ENCODE assay signal across 8 cellular contexts in genomic region chr11:125164422-125165110, GRCh38. TPM values are rescaled to one million over a fixed set of nuclear protein-coding genes. Genes with fewer than 3 reads are reported as not detected.
DNase-seq lines count a peak whose midpoint lies in the region; ATAC-seq and TF ChIP-seq lines count a peak whose summit lies in the region.

Gene PKNOX2 (plus strand): TSS chr11:125164751. CDS start chr11:125351306, 186,555 bp downstream.

- CTCF ChIA-PET in SK-N-SH (lab: Yijun Ruan, JAX) = interaction anchor here (0.6 to 4.7 kb wide), 26 partner anchors 10 to 265 kb away, joined by 3 to 66 read pairs (median 4); no protein-coding TSS in a partner anchor

- TF ChIP-seq EP300 in SK-N-SH (IDR thresholded peaks at IDR 0.05; ENCODE audit: borderline replicate concordance in 1 of 2, low read depth in 1 of 2, low read length in 1 of 2) = no peak

- DNase-seq in Daoy (ENCODE audit: low read depth) = peak; percentile 81
- peak; percentile 72 for DNase-seq in HPDE6-E6E7 (ENCODE audit: extremely low spot score)
- DNase-seq in SK-N-SH = peak; percentile 95
- peak; percentile 81 for DNase-seq in right atrium auricular region (ENCODE audit: low spot score)
- DNase-seq in prostate gland (ENCODE audit: low spot score) = peak; percentile 69
- peak; percentile 86 for DNase-seq in upper lobe of right lung

- no peaks in the 10 kb centered on the region for H3K79me2 ChIP-seq in SK-N-SH (ENCODE audit: insufficient read depth)

- peak within 1 kb of the TSS; percentile 52 to 71 for H3K4me3 ChIP-seq in SK-N-SH (ENCODE audit: low read depth in 2 of 2, low read length in 1 of 2)
- H3K4me3 ChIP-seq in right atrium auricular region = peak within 1 kb of the TSS; percentile 54 to 71
- peak within 1 kb of the TSS; percentile 60 to 69 for H3K4me3 ChIP-seq in prostate gland
- peak within 1 kb of the TSS; percentile 67 for H3K4me3 ChIP-seq in upper lobe of right lung

- intact Hi-C loops in prostate gland (cut with DNase I) (loop anchor here (2.0 to 10.0 kb wide), 4 partner anchors 53 to 240 kb away; no protein-coding TSS in a partner anchor), upper lobe of right lung (cut with DNase I) (no loop called here)

- no peak within 1 kb of the TSS for H3K27ac ChIP-seq in SK-N-SH (ENCODE audit: low read depth in 2 of 2, low read length in 1 of 2)
- peak within 1 kb of the TSS; percentile 84 for H3K27ac ChIP-seq in angular gyrus (ENCODE audit: low read depth, low read length)
- H3K27ac ChIP-seq in right atrium auricular region = peak within 1 kb of the TSS; percentile 87 to 90
- H3K27ac ChIP-seq in prostate gland = peak within 1 kb of the TSS; percentile 85 to 88
- peak within 1 kb of the TSS; percentile 85 for H3K27ac ChIP-seq in upper lobe of right lung

- POLR2A ChIA-PET in SK-N-SH (lab: Yijun Ruan, JAX) = no interaction called here

- H3K36me3 ChIP-seq in SK-N-SH (replicated peaks in 1 of 2; ENCODE audit: control insufficient read depth in 1 of 2, insufficient read depth in 2 of 2, low read length in 1 of 2) = no peaks in the 10 kb centered on the region
- no peaks in the 10 kb centered on the region for H3K36me3 ChIP-seq in right atrium auricular region
- H3K36me3 ChIP-seq in prostate gland = no peaks in the 10 kb centered on the region
- no peaks in the 10 kb centered on the region for H3K36me3 ChIP-seq in upper lobe of right lung

- no peaks in the 10 kb centered on the region for H3K9me3 ChIP-seq in SK-N-SH
- H3K9me3 ChIP-seq in right atrium auricular region = no peaks in the 10 kb centered on the region
- no peaks in the 10 kb centered on the region for H3K9me3 ChIP-seq in prostate gland
- no peaks in the 10 kb centered on the region for H3K9me3 ChIP-seq in upper lobe of right lung

- TF ChIP-seq CTCF in SK-N-SH (IDR thresholded peaks at IDR 0.05) (peak; percentile 56), right atrium auricular region (IDR thresholded peaks at IDR 0.05) (peak; percentile 81 to 90), prostate gland (IDR thresholded peaks at IDR 0.05) (peak; percentile 41 to 76 (median 58)), upper lobe of right lung (IDR thresholded peaks at IDR 0.05) (peak; percentile 57)

- no peaks in the 10 kb centered on the region for H4K20me1 ChIP-seq in SK-N-SH (ENCODE audit: insufficient read depth)

- peak; percentile 50 for TF ChIP-seq RAD21 in SK-N-SH (IDR thresholded peaks at IDR 0.05; ENCODE audit: low read length)

- no peaks in the 10 kb centered on the region for H3F3A ChIP-seq in SK-N-SH (replicated peaks; ENCODE audit: insufficient read depth)

- TF ChIP-seq POLR2A in prostate gland (IDR thresholded peaks at IDR 0.05) = peak; percentile 6

- no peak within 1 kb of the TSS; the same call in 1 of the 2 replicates for H3K9ac ChIP-seq in SK-N-SH

- peaks cover 0 to 7% of the 10 kb centered on the region in 2 experiments; a peak in 1 of 4 replicates for H3K4me1 ChIP-seq in SK-N-SH (ENCODE audit: control insufficient read depth in 1 of 2, insufficient read depth in 2 of 2, low read depth in 1 of 2, low read length in 1 of 2)
- H3K4me1 ChIP-seq in right atrium auricular region = peaks cover 4 to 44% of the 10 kb centered on the region in 2 donors
- H3K4me1 ChIP-seq in prostate gland (replicated peaks) = peaks cover 10% of the 10 kb centered on the region
- peaks cover 28% of the 10 kb centered on the region for H3K4me1 ChIP-seq in upper lobe of right lung

- H3K27me3 ChIP-seq in SK-N-SH (ENCODE audit: insufficient read depth) (peaks cover 6% of the 10 kb centered on the region), right atrium auricular region (no peaks in the 10 kb centered on the region), prostate gland (replicated peaks; ENCODE audit: insufficient read depth) (no peaks in the 10 kb centered on the region), upper lobe of right lung (peaks cover 48% of the 10 kb centered on the region)

- peak within 1 kb of the TSS; percentile 87 for H2AFZ ChIP-seq in SK-N-SH (ENCODE audit: low read depth)

- 1% methylated on average over 43 of the region's 58 CpGs for WGBS in SK-N-SH (ENCODE audit: low lambda C conversion rate)
- under 1% methylated on average over 49 of the region's 58 CpGs for WGBS in prostate gland

- peak within 1 kb of the TSS; percentile 96 for H3K4me2 ChIP-seq in SK-N-SH

- H3K9me2 ChIP-seq in SK-N-SH = no peaks in the 10 kb centered on the region

- ATAC-seq in upper lobe of right lung (peak; percentile 83), GM19455 (IDR thresholded peaks at IDR 0.05; ENCODE audit: unreplicated experiment) (no peak)

TF ChIP-seq in SK-N-SH, 30 proteins besides CTCF, POLR2A, EP300 and RAD21:
- TF ChIP-seq NRF1 (IDR thresholded peaks at IDR 0.05; ENCODE audit: low read depth, low read length) (no peak), PBX3 (IDR thresholded peaks at IDR 0.05) (peak; percentile 88), GABPA (IDR thresholded peaks at IDR 0.05; ENCODE audit: low read depth) (no peak), SMC3 (IDR thresholded peaks at IDR 0.05; ENCODE audit: low read depth, low read length) (peak; percentile 46), USF1 (IDR thresholded peaks at IDR 0.05; ENCODE audit: borderline replicate concordance, low read depth) (no peak), NFIC (IDR thresholded peaks at IDR 0.05; ENCODE audit: borderline replicate concordance) (0 out of 2 replicates have a peak, but pooled peaks have one; percentile 21)

RNA-seq across cellular contexts. Expression of gene PKNOX2, which starts in this region (rescaled TPM):
- 0.54 and 1.4 TPM in 2 replicates for total RNA-seq in Daoy (2014; rRNA removed; shearing (Covaris generic))
- 0.02 TPM in 1 of 2 replicates, not detected in the other for polyA plus RNA-seq in SK-N-SH (2012; rRNA removed)
- 0.01 and 0.03 TPM in 2 replicates for polyA plus RNA-seq in SK-N-SH (2012; cell fraction: cytosol; rRNA removed)
- polyA plus RNA-seq in SK-N-SH (2012; cell fraction: nucleus; rRNA removed) = not detected in 2 replicates
- total RNA-seq in right atrium auricular region (1 to 10 TPM; 5.5 to 6.9 TPM), prostate gland (10 to 100 TPM; 12.3 to 14.7 TPM), upper lobe of right lung (17.8 TPM)

Comparison
In these comparisons a context has a peak if more than half of its experiments do, and no peak if none do; other contexts are left out.
1. Peak in DNase-seq, H3K4me3 ChIP-seq and H3K4me2 ChIP-seq in SK-N-SH; RNA of the gene not detected or under 1 TPM.
2. H3K27ac ChIP-seq: peak in angular gyrus (single experiment), right atrium auricular region (2 of 2), prostate gland (2 of 2) and upper lobe of right lung (single experiment); none in SK-N-SH (0 of 2).
3. Peak in every context shown above with its lines, with median percentiles within 50 percentile points of each other: DNase-seq, H3K4me3 ChIP-seq and CTCF ChIP-seq.